14 cellular contexts compared by ENCODE assay signal in the genomic region with DNA sequence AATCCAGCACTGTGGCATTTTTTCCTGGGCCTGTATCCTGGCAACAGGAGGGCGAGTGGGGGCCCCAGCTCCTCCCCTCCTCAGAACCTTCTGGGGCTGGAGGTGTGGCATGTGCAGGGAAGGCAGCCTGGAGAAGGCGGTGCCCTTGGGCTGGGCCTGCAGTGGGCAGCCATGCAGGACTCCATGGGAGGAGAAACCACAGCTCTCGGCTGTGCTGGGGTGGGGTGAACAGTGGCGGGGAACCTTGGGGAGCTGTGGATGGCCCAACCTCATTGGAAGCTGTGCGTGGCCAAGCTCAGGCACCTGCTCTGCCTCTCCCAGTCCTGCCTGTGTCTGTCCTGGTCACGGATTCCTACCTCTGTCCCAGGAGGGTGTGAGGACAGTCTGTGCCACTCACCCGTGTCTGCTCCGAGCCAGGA. TPM values are rescaled to one million over a fixed set of nuclear protein-coding genes. Genes with fewer than 3 reads are reported as not detected.
DNase-seq lines count a peak whose midpoint lies in the region; ATAC-seq and TF ChIP-seq lines count a peak whose summit lies in the region.
"Had no signal": no experiment of that assay in that cellular context is flagged by ENCODE, and none has a peak within 500 bp of the region (broad histone marks: within the 10 kb centered on the region; RNA-seq: fewer than 3 reads in every experiment).

No MANE protein-coding gene starts in this region.

- H3K9me3 Mint-ChIP-seq in type B pancreatic cell, result no peaks in the 10 kb centered on the region
- H3K9me3 Mint-ChIP-seq: activated T-helper 17 cell treated with anti-CD3 and anti-CD28 coated beads, Interleukin-2, amount 50 U/mL, for 72 hours; immature natural killer cell had no signal

- no peak for TF ChIP-seq CTCF in right lobe of liver (IDR thresholded peaks at IDR 0.05)
- no peak for TF ChIP-seq CTCF in type B pancreatic cell (conservative IDR thresholded peaks at IDR 0.05)

- no peaks in the 10 kb centered on the region for H3K36me3 Mint-ChIP-seq in type B pancreatic cell
- H3K36me3 Mint-ChIP-seq: immature natural killer cell had no signal

- H3K4me3 Mint-ChIP-seq in type B pancreatic cell, result peak overlapping the region; percentile 28
- H3K4me3 Mint-ChIP-seq: activated T-helper 17 cell treated with anti-CD3 and anti-CD28 coated beads, Interleukin-2, amount 50 U/mL, for 72 hours; immature natural killer cell had no signal

- peaks cover 38% of the 10 kb centered on the region for H3K4me1 Mint-ChIP-seq in type B pancreatic cell (ENCODE audit: unreplicated experiment)
- H3K4me1 Mint-ChIP-seq: activated T-helper 17 cell treated with anti-CD3 and anti-CD28 coated beads, Interleukin-2, amount 50 U/mL, for 72 hours; immature natural killer cell had no signal

- TF ChIP-seq POLR2A in right lobe of liver (IDR thresholded peaks at IDR 0.05), result no peak

- H3K9me3 ChIP-seq in duodenal mucosa (ENCODE audit: control insufficient read depth in 1 of 2, low read length in 2 of 2) (no peaks in the 10 kb centered on the region), right lobe of liver (no peaks in the 10 kb centered on the region)

- peaks cover 0 to 3% of the 10 kb centered on the region in 2 donors for H3K27me3 ChIP-seq in duodenal mucosa (ENCODE audit: control insufficient read depth in 1 of 2, insufficient read depth in 2 of 2, low read length in 2 of 2)
- H3K27me3 ChIP-seq in right lobe of liver, result no peaks in the 10 kb centered on the region

- 17% methylated on average over 1 of the region's 8 CpGs for WGBS in right lobe of liver (ENCODE audit: insufficient coverage, low coverage, low lambda C conversion rate, missing lambda C conversion rate)

- H3K4me3 ChIP-seq in duodenal mucosa (ENCODE audit: low read depth in 1 of 2, low read length in 2 of 2) (no peak overlapping the region), right lobe of liver (no peak overlapping the region)

- H3K36me3 ChIP-seq in duodenal mucosa (ENCODE audit: control insufficient read depth in 1 of 2, insufficient read depth in 2 of 2, low read length in 2 of 2), result no peaks in the 10 kb centered on the region
- H3K36me3 ChIP-seq in right lobe of liver, result no peaks in the 10 kb centered on the region

- ATAC-seq in right lobe of liver, result peak; percentile 11 to 34 (median 17)
- no peak for ATAC-seq in GM18519 (IDR thresholded peaks at IDR 0.05; ENCODE audit: low FRiP score, unreplicated experiment)
- ATAC-seq in HG03442 (IDR thresholded peaks at IDR 0.05; ENCODE audit: unreplicated experiment), result no peak
- ATAC-seq: activated T-helper 17 cell treated with anti-CD3 and anti-CD28 coated beads, Interleukin-2, amount 50 U/mL, for 72 hours had no signal

- H3K9ac ChIP-seq in duodenal mucosa (ENCODE audit: low read depth in 1 of 2, low read length in 2 of 2), result peak overlapping the region in 1 of 2 donors; percentile 33

- H3K27ac ChIP-seq in duodenal mucosa (ENCODE audit: low read depth, low read length), result peak overlapping the region; percentile 6
- H3K27ac ChIP-seq in right lobe of liver, result no peak overlapping the region
- H3K27ac ChIP-seq: 22Rv1 had no signal

- DNase-seq in DMS 273 (lab: John Stamatoyannopoulos, UW; ENCODE audit: unreplicated experiment) (peak; percentile 44), DMS 273 treated with DMSO at 0.1 percent for 48 hours (lab: John Stamatoyannopoulos, UW) (no peak), right lobe of liver (peak in 2 of 3 donors; percentile 23 to 57), type B pancreatic cell (ENCODE audit: extremely low spot score, unreplicated experiment) (no peak), NCI-H345 (lab: John Stamatoyannopoulos, UW) (no peak)
- DNase-seq: activated CD4-positive, CD25-positive, alpha-beta regulatory T cell; immature natural killer cell; SIG-M5; stimulated activated CD4-positive, alpha-beta T cell treated with anti-CD3 and anti-CD28 coated beads, Interleukin-4, amount 100 ng/mL, for 24 hours had no signal

- peaks cover 18 to 22% of the 10 kb centered on the region in 2 donors for H3K4me1 ChIP-seq in duodenal mucosa (ENCODE audit: control insufficient read depth in 1 of 2, insufficient read depth in 2 of 2, low read length in 2 of 2)
- no peaks in the 10 kb centered on the region for H3K4me1 ChIP-seq in right lobe of liver

- intact Hi-C loops in right lobe of liver (cut with DNase I), result loop anchor here (10.0 kb wide), 1 partner anchor 276 kb away; no protein-coding TSS in a partner anchor

- H3K27me3 Mint-ChIP-seq in type B pancreatic cell, result no peaks in the 10 kb centered on the region

- no peak overlapping the region for H3K27ac Mint-ChIP-seq in type B pancreatic cell
- H3K27ac Mint-ChIP-seq: activated T-helper 17 cell treated with anti-CD3 and anti-CD28 coated beads, Interleukin-2, amount 50 U/mL, for 72 hours; immature natural killer cell had no signal

RNA-seq across cellular contexts. Expression of a gene that starts 15.7 kb away (rescaled TPM):
- total RNA-seq in right lobe of liver (100 to 1,000 TPM; 261 to 487 (median 297) TPM), type B pancreatic cell (ENCODE audit: low replicate concordance) (150 and 168 TPM in 2 replicates)

Comparison
In these comparisons a context has a peak if more than half of its experiments do, and no peak if none do; other contexts are left out.
1. DNase-seq: peak in DMS 273 (single experiment) and right lobe of liver (2 of 3); none in DMS 273 treated with DMSO at 0.1 percent for 48 hours (single experiment), type B pancreatic cell (single experiment) and NCI-H345 (single experiment).
2. ATAC-seq: peak in right lobe of liver (4 of 4); none in GM18519 (single experiment) and HG03442 (single experiment).